Comparison of ENCODE assay signal across 23 cellular contexts in genomic region chr5:40775085-40775845, GRCh38. TPM values are rescaled to one million over a fixed set of nuclear protein-coding genes. Genes with fewer than 3 reads are reported as not detected.
DNase-seq lines count a peak whose midpoint lies in the region; TF ChIP-seq lines count a peak whose summit lies in the region.
"Had no signal": no experiment of that assay in that cellular context is flagged by ENCODE, and none has a peak within 500 bp of the region (broad histone marks: within the 10 kb centered on the region; RNA-seq: fewer than 3 reads in every experiment).

No MANE protein-coding gene starts in this region.

- H3K36me3 Mint-ChIP-seq in chondrocyte (ENCODE audit: low read depth) = peaks cover 11% of the 10 kb centered on the region

- H3K9me3 ChIP-seq in osteoblast (ENCODE audit: low read depth, low read length) = no peaks in the 10 kb centered on the region
- H3K9me3 ChIP-seq: gastrocnemius medialis, tibial nerve had no signal

- H3K27me3 Mint-ChIP-seq in chondrocyte (ENCODE audit: low read depth) = no peaks in the 10 kb centered on the region
- H3K27me3 Mint-ChIP-seq: naive thymus-derived CD8-positive, alpha-beta T cell; progenitor cell of endocrine pancreas had no signal

- peaks cover 14% of the 10 kb centered on the region for H3K4me1 Mint-ChIP-seq in chondrocyte (ENCODE audit: low read depth)
- H3K4me1 Mint-ChIP-seq: GM23338 had no signal

- H3K9me3 Mint-ChIP-seq in chondrocyte (ENCODE audit: low read depth) = no peaks in the 10 kb centered on the region
- H3K9me3 Mint-ChIP-seq: GM23338; naive thymus-derived CD8-positive, alpha-beta T cell had no signal

- TF ChIP-seq CTCF in chondrocyte (IDR thresholded peaks at IDR 0.05) = no peak
- no peak for TF ChIP-seq CTCF in osteoblast (IDR thresholded peaks at IDR 0.05; ENCODE audit: extremely low read depth, low read depth, low read length)

- no peaks in the 10 kb centered on the region for H3K27me3 ChIP-seq in osteoblast (ENCODE audit: insufficient read depth, low read length)
- H3K27me3 ChIP-seq: cardiac muscle cell, gastrocnemius medialis, tibial nerve had no signal

- H3K4me1 ChIP-seq in osteoblast (ENCODE audit: insufficient read depth, low read length) = peaks cover 5% of the 10 kb centered on the region

- no peak overlapping the region for H3K4me3 Mint-ChIP-seq in chondrocyte (ENCODE audit: unreplicated experiment)
- H3K4me3 Mint-ChIP-seq: GM23338; naive thymus-derived CD8-positive, alpha-beta T cell had no signal

- H3K4me2 ChIP-seq in osteoblast (ENCODE audit: insufficient read depth, low read length) = no peak overlapping the region
- H3K4me2 ChIP-seq: GM23338 had no signal

- peaks cover 41% of the 10 kb centered on the region for H3K36me3 ChIP-seq in osteoblast (ENCODE audit: insufficient read depth, low read length)

- H2AFZ ChIP-seq in osteoblast (ENCODE audit: low read length) = no peak overlapping the region
- H2AFZ ChIP-seq: GM23338 had no signal

- H3K79me2 ChIP-seq in osteoblast (ENCODE audit: insufficient read depth, low read length) = peaks cover 45% of the 10 kb centered on the region

- no peak overlapping the region for H3K4me3 ChIP-seq in osteoblast (ENCODE audit: insufficient read depth, low read length)
- H3K4me3 ChIP-seq: cardiac muscle cell, gastrocnemius medialis, GM23338, tibial nerve had no signal

- peak overlapping the region; percentile 7 for H3K27ac ChIP-seq in osteoblast (ENCODE audit: low read depth, low read length)
- H3K27ac ChIP-seq: gastrocnemius medialis, RWPE1, tibial nerve had no signal

- H4K20me1 ChIP-seq in osteoblast (ENCODE audit: insufficient read depth, low read length) = peaks cover 5% of the 10 kb centered on the region

- H3K27ac Mint-ChIP-seq in chondrocyte (ENCODE audit: unreplicated experiment) = peak overlapping the region; percentile 55
- H3K27ac Mint-ChIP-seq: GM23338, progenitor cell of endocrine pancreas had no signal

- DNase-seq in DMS53 treated with DMSO at 0.1 percent for 48 hours (lab: John Stamatoyannopoulos, UW; ENCODE audit: unreplicated experiment) (peak; percentile 36), NCI-H2029 treated with DMSO at 0.1 percent for 48 hours (lab: John Stamatoyannopoulos, UW) (peak; percentile 16), chondrocyte (ENCODE audit: low spot score) (no peak), osteoblast (ENCODE audit: insufficient read length, low spot score, missing footprints) (no peak), NCI-H2107 (lab: John Stamatoyannopoulos, UW) (no peak), RKO (ENCODE audit: low spot score) (no peak), midbrain (lab: John Stamatoyannopoulos, UW) (no peak)
- DNase-seq: activated effector memory CD4-positive, alpha-beta T cell treated with anti-CD3 and anti-CD28 coated beads, Interleukin-2, amount 50 U/mL, for 16 hours; AML-193; amniotic stem cell; gastrocnemius medialis; KG1; naive thymus-derived CD8-positive, alpha-beta T cell; NCI-H1048; NCI-H1930; stimulated activated CD4-positive, alpha-beta T cell treated with anti-CD3 and anti-CD28 coated beads, Interleukin-1b, Interleukin-23, amount 100 ng/mL, for 48 hours; stimulated activated naive CD4-positive, alpha-beta T cell treated with Interleukin-2 at 50 U/mL for 16 hours; SW 1271 had no signal

RNA-seq across cellular contexts. Expression of gene TTC33, which starts 19.5 kb away (rescaled TPM):
- total RNA-seq in chondrocyte (14.3 to 17.3 TPM (median 15.0 TPM) in 3 replicates), osteoblast (13.8 and 14.5 TPM in 2 replicates)

RNA-seq across cellular contexts. Expression of gene PRKAA1, which starts 22.9 kb away (rescaled TPM):
- total RNA-seq in chondrocyte = 67.8 to 71.3 TPM (median 70.8 TPM) in 3 replicates
- total RNA-seq in osteoblast = 95.5 and 110 TPM in 2 replicates

RNA-seq across cellular contexts. Expression of gene RPL37, which starts 59.8 kb away (rescaled TPM):
- total RNA-seq in chondrocyte (714 to 807 TPM (median 721 TPM) in 3 replicates), osteoblast (220 and 385 TPM in 2 replicates)

Comparison
In these comparisons a context has a peak if more than half of its experiments do, and no peak if none do; other contexts are left out.
1. DNase-seq: peak in DMS53 treated with DMSO at 0.1 percent for 48 hours (single experiment) and NCI-H2029 treated with DMSO at 0.1 percent for 48 hours (single experiment); none in chondrocyte (single experiment), osteoblast (single experiment), NCI-H2107 (single experiment), RKO (single experiment) and midbrain (single experiment).